In genomic region chr11:112163875-112164521, GRCh38 we compare ENCODE assay signal across 8 cellular contexts. TPM values are rescaled to one million over a fixed set of nuclear protein-coding genes. Genes with fewer than 3 reads are reported as not detected.
DNase-seq lines count a peak whose midpoint lies in the region; ATAC-seq lines count a peak whose summit lies in the region.

Gene IL18, minus strand, starts transcription at chr11:112164094. Its CDS starts 9,041 bp downstream, at chr11:112155053.

- peak within 1 kb of the TSS; percentile 68 for H3K4me3 Mint-ChIP-seq in activated T-helper 2 cell treated with anti-CD3 and anti-CD28 coated beads, Interferon-gamma antibody, Interleukin-2, Interleukin-4, amounts not matched to agents 10 μg/mL and 5 μg/mL and 100 μg/mL, durations not matched to agents 14 hours and 24 hours and 36 hours (ENCODE audit: low read depth)
- H3K4me3 Mint-ChIP-seq in stimulated activated naive B cell treated with anti-CD40 and anti-IgM and Interleukin-4, amounts not matched to agents 10 μg/mL and 1 μg/mL and 100 μg/mL, for 72 hours: peak within 1 kb of the TSS; percentile 77 to 88

- ATAC-seq in stimulated activated naive B cell treated with anti-CD40 and anti-IgM and Interleukin-4, amounts not matched to agents 10 μg/mL and 1 μg/mL and 100 μg/mL, for 72 hours (replicated peaks): peak; percentile 42 to 55
- ATAC-seq in HG03196 (IDR thresholded peaks at IDR 0.05; ENCODE audit: unreplicated experiment) (no peak), HG02973 (IDR thresholded peaks at IDR 0.05; ENCODE audit: unreplicated experiment) (no peak)

- no peaks in the 10 kb centered on the region for H3K36me3 Mint-ChIP-seq in activated T-helper 2 cell treated with anti-CD3 and anti-CD28 coated beads, Interferon-gamma antibody, Interleukin-2, Interleukin-4, amounts not matched to agents 10 μg/mL and 5 μg/mL and 100 μg/mL, durations not matched to agents 14 hours and 24 hours and 36 hours (ENCODE audit: low read depth)
- peaks cover 5 to 8% of the 10 kb centered on the region in 2 donors for H3K36me3 Mint-ChIP-seq in stimulated activated naive B cell treated with anti-CD40 and anti-IgM and Interleukin-4, amounts not matched to agents 10 μg/mL and 1 μg/mL and 100 μg/mL, for 72 hours

- no peaks in the 10 kb centered on the region for H3K9me3 Mint-ChIP-seq in activated T-helper 2 cell treated with anti-CD3 and anti-CD28 coated beads, Interferon-gamma antibody, Interleukin-2, Interleukin-4, amounts not matched to agents 10 μg/mL and 5 μg/mL and 100 μg/mL, durations not matched to agents 14 hours and 24 hours and 36 hours
- H3K9me3 Mint-ChIP-seq in stimulated activated naive B cell treated with anti-CD40 and anti-IgM and Interleukin-4, amounts not matched to agents 10 μg/mL and 1 μg/mL and 100 μg/mL, for 72 hours: no peaks in the 10 kb centered on the region

- no peak within 1 kb of the TSS for H3K27ac Mint-ChIP-seq in activated T-helper 2 cell treated with anti-CD3 and anti-CD28 coated beads, Interferon-gamma antibody, Interleukin-2, Interleukin-4, amounts not matched to agents 10 μg/mL and 5 μg/mL and 100 μg/mL, durations not matched to agents 14 hours and 24 hours and 36 hours
- peak within 1 kb of the TSS; percentile 68 for H3K27ac Mint-ChIP-seq in stimulated activated naive B cell treated with anti-CD40 and anti-IgM and Interleukin-4, amounts not matched to agents 10 μg/mL and 1 μg/mL and 100 μg/mL, for 72 hours

- DNase-seq in Kasumi-1 (lab: John Stamatoyannopoulos, UW) (peak; percentile 71 to 74), iris pigment epithelial cell (ENCODE audit: low read depth) (peak; percentile 38), NCI-H2171 (lab: John Stamatoyannopoulos, UW) (no peak), hippocampal formation (lab: John Stamatoyannopoulos, UW) (no peak)
- DNase-seq in activated T-helper 2 cell treated with anti-CD3 and anti-CD28 coated beads, Interferon-gamma antibody, Interleukin-2, Interleukin-4, amounts not matched to agents 10 μg/mL and 5 μg/mL and 100 μg/mL, durations not matched to agents 14 hours and 24 hours and 36 hours (ENCODE audit: low spot score): no peak
- DNase-seq in stimulated activated naive B cell treated with anti-CD40 and anti-IgM and Interleukin-4, amounts not matched to agents 10 μg/mL and 1 μg/mL and 100 μg/mL, for 72 hours: no peak

- intact Hi-C loops in activated T-helper 2 cell treated with anti-CD3 and anti-CD28 coated beads, Interferon-gamma antibody, Interleukin-2, Interleukin-4, amounts not matched to agents 10 μg/mL and 5 μg/mL and 100 μg/mL, durations not matched to agents 14 hours and 24 hours and 36 hours (cut with micrococcal nuclease): no loop called here

- H3K4me1 Mint-ChIP-seq in activated T-helper 2 cell treated with anti-CD3 and anti-CD28 coated beads, Interferon-gamma antibody, Interleukin-2, Interleukin-4, amounts not matched to agents 10 μg/mL and 5 μg/mL and 100 μg/mL, durations not matched to agents 14 hours and 24 hours and 36 hours (ENCODE audit: low read depth): peaks cover 4% of the 10 kb centered on the region
- peaks cover 6 to 12% of the 10 kb centered on the region in 2 donors for H3K4me1 Mint-ChIP-seq in stimulated activated naive B cell treated with anti-CD40 and anti-IgM and Interleukin-4, amounts not matched to agents 10 μg/mL and 1 μg/mL and 100 μg/mL, for 72 hours

- H3K27me3 Mint-ChIP-seq in activated T-helper 2 cell treated with anti-CD3 and anti-CD28 coated beads, Interferon-gamma antibody, Interleukin-2, Interleukin-4, amounts not matched to agents 10 μg/mL and 5 μg/mL and 100 μg/mL, durations not matched to agents 14 hours and 24 hours and 36 hours (ENCODE audit: low read depth): peaks cover 12% of the 10 kb centered on the region
- peaks cover 10 to 11% of the 10 kb centered on the region in 2 donors for H3K27me3 Mint-ChIP-seq in stimulated activated naive B cell treated with anti-CD40 and anti-IgM and Interleukin-4, amounts not matched to agents 10 μg/mL and 1 μg/mL and 100 μg/mL, for 72 hours

RNA-seq across cellular contexts. Expression of gene IL18, which starts in this region (rescaled TPM):
- total RNA-seq in activated T-helper 2 cell treated with anti-CD3 and anti-CD28 coated beads, Interferon-gamma antibody, Interleukin-2, Interleukin-4, amounts not matched to agents 10 μg/mL and 5 μg/mL and 100 μg/mL, durations not matched to agents 14 hours and 24 hours and 36 hours: 1.5 and 1.7 TPM in 2 replicates

Comparison
In these comparisons a context has a peak if more than half of its experiments do, and no peak if none do; other contexts are left out.
1. DNase-seq: peak in Kasumi-1 (2 of 2) and iris pigment epithelial cell (single experiment); none in activated T-helper 2 cell treated with anti-CD3 and anti-CD28 coated beads, Interferon-gamma antibody, Interleukin-2, Interleukin-4, amounts not matched to agents 10 μg/mL and 5 μg/mL and 100 μg/mL, durations not matched to agents 14 hours and 24 hours and 36 hours (single experiment), stimulated activated naive B cell treated with anti-CD40 and anti-IgM and Interleukin-4, amounts not matched to agents 10 μg/mL and 1 μg/mL and 100 μg/mL, for 72 hours (single experiment), NCI-H2171 (single experiment) and hippocampal formation (0 of 2).
2. ATAC-seq: peak in stimulated activated naive B cell treated with anti-CD40 and anti-IgM and Interleukin-4, amounts not matched to agents 10 μg/mL and 1 μg/mL and 100 μg/mL, for 72 hours (2 of 2); none in HG03196 (single experiment) and HG02973 (single experiment).